ENCODE assay signal across 21 cellular contexts in genomic region chrX:106144755-106145639, GRCh38. TPM values are rescaled to one million over a fixed set of nuclear protein-coding genes. Genes with fewer than 3 reads are reported as not detected.
DNase-seq lines count a peak whose midpoint lies in the region; ATAC-seq, FAIRE-seq and TF ChIP-seq lines count a peak whose summit lies in the region.
"Had no signal": no experiment of that assay in that cellular context is flagged by ENCODE, and none has a peak within 500 bp of the region (broad histone marks: within the 10 kb centered on the region; RNA-seq: fewer than 3 reads in every experiment).

No MANE protein-coding gene starts in this region.

- H2AFZ ChIP-seq in hepatocyte, result no peak overlapping the region
- H2AFZ ChIP-seq: GM23338 had no signal

- ATAC-seq in Right ventricle myocardium superior (ENCODE audit: poor library complexity) (peak; percentile 93), GM18909 (IDR thresholded peaks at IDR 0.05; ENCODE audit: poor library complexity, unreplicated experiment) (no peak)
- ATAC-seq: GM23338 had no signal

- TF ChIP-seq EP300 in stomach (IDR thresholded peaks at IDR 0.05), result no peak

- H3K27ac ChIP-seq in hepatocyte (no peak overlapping the region), stomach (peak overlapping the region in 1 of 5 donors; percentile 68)
- H3K27ac ChIP-seq: KMS-11 had no signal

- no peaks in the 10 kb centered on the region for H3K4me1 ChIP-seq in hepatocyte (ENCODE audit: insufficient read depth)
- H3K4me1 ChIP-seq in stomach, result no peaks in the 10 kb centered on the region

- no peak for TF ChIP-seq POLR2A in erythroblast (IDR thresholded peaks at IDR 0.05; ENCODE audit: low read length)
- TF ChIP-seq POLR2A in stomach (IDR thresholded peaks at IDR 0.05), result no peak

- no peak overlapping the region for H3K4me2 ChIP-seq in hepatocyte
- H3K4me2 ChIP-seq: GM23338, KMS-11 had no signal

- TF ChIP-seq CTCF in hepatocyte (IDR thresholded peaks at IDR 0.05; ENCODE audit: poor library complexity) (no peak), stomach (IDR thresholded peaks at IDR 0.05) (no peak)

- DNase-seq in Right ventricle myocardium superior, result peak; percentile 66
- no peak for DNase-seq in cardiac septum (ENCODE audit: low spot score)
- DNase-seq in erythroblast (lab: John Stamatoyannopoulos, UW), result peak; percentile 8 to 28
- DNase-seq in hepatocyte (ENCODE audit: low spot score), result peak; percentile 4
- DNase-seq in stomach, result peak; percentile 79
- no peak for DNase-seq in activated CD8-positive, alpha-beta memory T cell treated with anti-CD3 and anti-CD28 coated beads for 24 hours
- no peak for DNase-seq in GM19239 (ENCODE audit: insufficient read length, low spot score)
- DNase-seq: CD4-positive, alpha-beta memory T cell; DMS79; NCI-H1048; NCI-H146; NCI-H2081 treated with DMSO at 0.1 percent for 48 hours; NCI-H524 treated with DMSO at 0.1 percent for 48 hours; SHP77 treated with DMSO at 0.1 percent for 48 hours had no signal

- 59% methylated on average over 5 of the region's 5 CpGs for WGBS in hepatocyte (ENCODE audit: low lambda C conversion rate, missing lambda C conversion rate)
- 21 to 54% (median 42%) methylated on average over 5 of the region's 5 CpGs for WGBS in stomach, 5 donors

- H3K9me2 ChIP-seq in hepatocyte (replicated peaks; ENCODE audit: insufficient read depth), result no peaks in the 10 kb centered on the region

- intact Hi-C loops in Right ventricle myocardium superior (cut with DNase I) (no loop called here), cardiac septum (cut with DNase I) (no loop called here), stomach (cut with DNase I; ENCODE audit: low total_unique reads) (no loop called here)

- H3K27me3 ChIP-seq in hepatocyte (no peaks in the 10 kb centered on the region), stomach (no peaks in the 10 kb centered on the region)

- H3K4me3 ChIP-seq in hepatocyte (no peak overlapping the region), stomach (no peak overlapping the region)
- H3K4me3 ChIP-seq: GM23338 had no signal

- no peak for FAIRE-seq in GM19239 (lab: Jason Lieb, UNC)
- FAIRE-seq: RCC 7860 had no signal

- H3K79me2 ChIP-seq in hepatocyte, result no peaks in the 10 kb centered on the region

- H3K9me3 ChIP-seq in hepatocyte (ENCODE audit: low read depth), result peaks cover 4% of the 10 kb centered on the region
- peaks cover 0 to 9% (median 4%) of the 10 kb centered on the region in 4 donors for H3K9me3 ChIP-seq in stomach

- H4K20me1 ChIP-seq in hepatocyte (ENCODE audit: insufficient read depth, poor library complexity, severe bottlenecking), result no peaks in the 10 kb centered on the region

- no peaks in the 10 kb centered on the region for H3K36me3 ChIP-seq in hepatocyte (replicated peaks; ENCODE audit: insufficient read depth, low read depth)
- H3K36me3 ChIP-seq in stomach, result no peaks in the 10 kb centered on the region

RNA-seq across cellular contexts. Expression of gene PWWP3B, which starts 23.1 kb away (rescaled TPM):
- total RNA-seq in Right ventricle myocardium superior (9.2 TPM), cardiac septum (11.5 TPM), hepatocyte (32.2 and 34.9 TPM in 2 replicates), stomach (1 to 10 TPM in 3 of 5 donors, under 1 TPM in 1, not detected in 1; under 0.01 to 4.9 (median 2.9) TPM)
- polyA plus RNA-seq in hepatocyte (14.3 and 15.3 TPM in 2 replicates), stomach (1 to 10 TPM in 1 of 3 donors, under 1 TPM in 2; 0.25 to 1.2 (median 0.25) TPM)
- total RNA-seq: A172; CD4-positive, alpha-beta memory T cell; M059J had no signal
- polyA plus RNA-seq: BJ; CD4-positive, alpha-beta memory T cell had no signal

Comparison
In these comparisons a context has a peak if more than half of its experiments do, and no peak if none do; other contexts are left out.
1. DNase-seq: peak in Right ventricle myocardium superior (single experiment), erythroblast (2 of 2), hepatocyte (single experiment) and stomach (single experiment); none in cardiac septum (single experiment), activated CD8-positive, alpha-beta memory T cell treated with anti-CD3 and anti-CD28 coated beads for 24 hours (single experiment) and GM19239 (single experiment).